Comparison of ENCODE assay signal across 1 cellular context in genomic region chr1:39116116-39116607, GRCh38.
TF ChIP-seq lines count a peak whose summit lies in the region.

No MANE protein-coding gene starts in this region.

TF ChIP-seq in A549, 52 proteins besides CTCF, POLR2A, EP300 and RAD21 (continued from another document):
- TF ChIP-seq USF2 (IDR thresholded peaks at IDR 0.05) (no peak), HOXB13 (CRISPR knock-in tag; IDR thresholded peaks at IDR 0.05; ENCODE audit: low read depth) (no peak), FOSL2 (IDR thresholded peaks at IDR 0.05) (no peak), FOSL2 (CRISPR knock-in tag; IDR thresholded peaks at IDR 0.05) (no peak), MYC (IDR thresholded peaks at IDR 0.05; ENCODE audit: borderline replicate concordance, low read length) (no peak), TP53 (CRISPR knock-in tag; IDR thresholded peaks at IDR 0.05) (no peak), REST (IDR thresholded peaks at IDR 0.05) (no peak), ZFP36 (IDR thresholded peaks at IDR 0.05; ENCODE audit: borderline replicate concordance, partially characterized antibody) (no peak), MAFK (IDR thresholded peaks at IDR 0.05; ENCODE audit: partially characterized antibody) (no peak), EHF (CRISPR knock-in tag; IDR thresholded peaks at IDR 0.05) (no peak), POLR2AphosphoS2 (conservative IDR thresholded peaks at IDR 0.05; ENCODE audit: low read length) (no peak)
